8 cellular contexts compared by ENCODE assay signal in genomic region chr11:78574386-78575381, GRCh38. TPM values are rescaled to one million over a fixed set of nuclear protein-coding genes. Genes with fewer than 3 reads are reported as not detected.
DNase-seq lines count a peak whose midpoint lies in the region; ATAC-seq and TF ChIP-seq lines count a peak whose summit lies in the region.

Gene NARS2 (minus strand): TSS chr11:78574864. CDS start chr11:78574488, 376 bp downstream.

- peak within 1 kb of the TSS; percentile 99 for H3K4me2 ChIP-seq in osteoblast (ENCODE audit: insufficient read depth, low read length)

- no peaks in the 10 kb centered on the region for H3K27me3 ChIP-seq in osteoblast (ENCODE audit: insufficient read depth, low read length)
- no peaks in the 10 kb centered on the region for H3K27me3 ChIP-seq in thoracic aorta (replicated peaks; ENCODE audit: insufficient read depth)

- no peaks in the 10 kb centered on the region for H3K9me3 Mint-ChIP-seq in activated naive CD8-positive, alpha-beta T cell (ENCODE audit: low read depth)
- H3K9me3 Mint-ChIP-seq in glutamatergic neuron (ENCODE audit: unreplicated experiment) = peaks cover 1% of the 10 kb centered on the region

- H3K36me3 Mint-ChIP-seq in activated naive CD8-positive, alpha-beta T cell = peaks cover 9% of the 10 kb centered on the region
- H3K36me3 Mint-ChIP-seq in glutamatergic neuron (ENCODE audit: unreplicated experiment) = no peaks in the 10 kb centered on the region

- H3K4me3 ChIP-seq in osteoblast (ENCODE audit: insufficient read depth, low read length) = peak within 1 kb of the TSS; percentile 99
- peak within 1 kb of the TSS; percentile 75 for H3K4me3 ChIP-seq in thoracic aorta

- peak; percentile 96 for ATAC-seq in HG02623 (IDR thresholded peaks at IDR 0.05; ENCODE audit: unreplicated experiment)
- ATAC-seq in thoracic aorta (ENCODE audit: insufficient number of reproducible peaks, low FRiP score, low read depth) = peak; percentile 97

- no peaks in the 10 kb centered on the region for H3K27me3 Mint-ChIP-seq in activated naive CD8-positive, alpha-beta T cell
- H3K27me3 Mint-ChIP-seq in glutamatergic neuron (ENCODE audit: unreplicated experiment) = peaks cover 5% of the 10 kb centered on the region

- H3K36me3 ChIP-seq in osteoblast (ENCODE audit: insufficient read depth, low read length) = peaks cover 15% of the 10 kb centered on the region
- H3K36me3 ChIP-seq in thoracic aorta = no peaks in the 10 kb centered on the region

- H3K79me2 ChIP-seq in osteoblast (ENCODE audit: insufficient read depth, low read length) = peaks cover 20% of the 10 kb centered on the region

- peak within 1 kb of the TSS; percentile 100 for H2AFZ ChIP-seq in osteoblast (ENCODE audit: low read length)

- peaks cover 40% of the 10 kb centered on the region for H3K4me1 Mint-ChIP-seq in activated naive CD8-positive, alpha-beta T cell (ENCODE audit: low read depth)
- peaks cover 3% of the 10 kb centered on the region for H3K4me1 Mint-ChIP-seq in glutamatergic neuron (ENCODE audit: low read depth, unreplicated experiment)

- peak within 1 kb of the TSS; percentile 95 for H3K27ac Mint-ChIP-seq in activated naive CD8-positive, alpha-beta T cell
- H3K27ac Mint-ChIP-seq in glutamatergic neuron (ENCODE audit: unreplicated experiment) = peak within 1 kb of the TSS; percentile 95

- DNase-seq in GM10248 (ENCODE audit: extremely low spot score) (peak; percentile 96), NCI-H1105 (lab: John Stamatoyannopoulos, UW) (peak; percentile 97), SKM-1 treated with dmso at 0.1 percent for 144 hours (lab: John Stamatoyannopoulos, UW; ENCODE audit: unreplicated experiment) (peak; percentile 94), glutamatergic neuron (peak; percentile 98), osteoblast (ENCODE audit: insufficient read length, low spot score, missing footprints) (peak; percentile 96), thoracic aorta (ENCODE audit: low spot score) (peak; percentile 98)

- H3K27ac ChIP-seq in osteoblast (ENCODE audit: low read depth, low read length) (peak within 1 kb of the TSS; percentile 81), thoracic aorta (peak within 1 kb of the TSS; percentile 75 to 80)

- H3K9me3 ChIP-seq in osteoblast (ENCODE audit: low read depth, low read length) (no peaks in the 10 kb centered on the region), thoracic aorta (no peaks in the 10 kb centered on the region)

- TF ChIP-seq CTCF in GM10248 (IDR thresholded peaks at IDR 0.05; ENCODE audit: control extremely low read depth, extremely low read depth, low read depth, missing control alignments) = no peak
- no peak for TF ChIP-seq CTCF in glutamatergic neuron (IDR thresholded peaks at IDR 0.05; ENCODE audit: partially characterized antibody, unreplicated experiment)
- no peak for TF ChIP-seq CTCF in osteoblast (IDR thresholded peaks at IDR 0.05; ENCODE audit: extremely low read depth, low read depth, low read length)
- no peak for TF ChIP-seq CTCF in thoracic aorta (IDR thresholded peaks at IDR 0.05)

- POLR2A ChIA-PET in GM10248 (lab: Yijun Ruan, JAX) = interaction anchor here (0.9 kb wide), 1 partner anchor 580 kb away, joined by 3 read pairs; no protein-coding TSS in a partner anchor

- H3K4me1 ChIP-seq in osteoblast (ENCODE audit: insufficient read depth, low read length) (no peaks in the 10 kb centered on the region), thoracic aorta (ENCODE audit: control insufficient read depth in 1 of 2, low read depth in 2 of 2) (peaks cover 12 to 17% of the 10 kb centered on the region in 2 donors)

- H3K4me3 Mint-ChIP-seq in activated naive CD8-positive, alpha-beta T cell = peak within 1 kb of the TSS; percentile 97
- peak within 1 kb of the TSS; percentile 98 for H3K4me3 Mint-ChIP-seq in glutamatergic neuron (ENCODE audit: unreplicated experiment)

- no peaks in the 10 kb centered on the region for H4K20me1 ChIP-seq in osteoblast (ENCODE audit: insufficient read depth, low read length)

- CTCF ChIA-PET in GM10248 (lab: Yijun Ruan, JAX) = interaction anchor here (0.7 to 6.4 kb wide), 4 partner anchors 10 to 264 kb away, joined by 3 to 53 read pairs (median 3); no protein-coding TSS in a partner anchor

RNA-seq across cellular contexts. Expression of gene NARS2, which starts in this region (rescaled TPM):
- total RNA-seq in glutamatergic neuron (ENCODE audit: unreplicated experiment) = 21.1 TPM
- total RNA-seq in osteoblast = 12.7 and 19.5 TPM in 2 replicates
- total RNA-seq in thoracic aorta = 1 to 10 TPM; 5.6 to 9.2 TPM

Comparison
In these comparisons a context has a peak if more than half of its experiments do, and no peak if none do; other contexts are left out.
1. Peak in every context shown above with its lines: DNase-seq, ATAC-seq, H3K4me3 ChIP-seq and H3K27ac ChIP-seq.